ENCODE assay signal across 11 cellular contexts in the genomic region with DNA sequence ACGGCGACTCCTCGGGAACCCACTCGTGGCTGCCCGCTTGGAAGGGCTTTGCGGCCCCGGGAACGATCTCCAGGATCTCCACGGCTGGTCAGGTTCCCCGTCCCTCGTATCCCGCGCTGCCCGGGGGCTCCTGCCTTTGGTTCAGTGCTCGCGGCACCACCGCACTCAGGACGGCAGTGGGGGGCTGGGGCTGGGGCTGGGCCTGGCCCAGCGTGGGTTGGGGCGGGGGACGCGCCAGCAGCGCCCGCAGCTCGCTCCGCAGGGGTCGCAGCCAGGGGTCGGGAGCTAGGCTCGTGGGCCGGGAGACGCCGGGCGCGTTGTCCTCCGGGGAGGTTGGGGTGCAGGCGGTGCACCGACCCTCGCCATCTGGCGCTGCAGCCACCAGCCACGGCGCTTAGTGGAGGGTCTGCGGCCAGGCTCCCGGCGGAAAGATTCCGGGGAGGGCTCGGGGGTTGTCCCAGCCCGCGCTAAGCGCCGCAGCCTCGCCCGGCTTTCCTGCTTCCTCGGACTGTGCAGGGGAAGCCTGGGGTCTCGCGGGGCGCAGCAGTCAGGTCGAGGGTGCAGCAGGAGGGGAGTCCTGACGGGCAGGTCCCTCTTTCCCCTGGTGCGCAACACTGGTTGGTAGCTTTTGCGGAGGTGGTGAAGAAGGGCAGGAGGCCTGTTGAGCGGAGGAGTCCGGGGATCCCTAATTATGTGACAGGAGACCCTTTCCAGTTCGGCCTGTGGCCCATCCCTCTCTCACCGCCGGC. TPM values are rescaled to one million over a fixed set of nuclear protein-coding genes. Genes with fewer than 3 reads are reported as not detected.
DNase-seq lines count a peak whose midpoint lies in the region; ATAC-seq and TF ChIP-seq lines count a peak whose summit lies in the region.
"Had no signal": no experiment of that assay in that cellular context is flagged by ENCODE, and none has a peak within 500 bp of the region (broad histone marks: within the 10 kb centered on the region; RNA-seq: fewer than 3 reads in every experiment).

No MANE protein-coding gene starts in this region.

- ATAC-seq in central memory CD8-positive, alpha-beta T cell (replicated peaks; ENCODE audit: extremely low read depth, poor library complexity, severe bottlenecking): no peak
- no peak for ATAC-seq in naive thymus-derived CD8-positive, alpha-beta T cell
- ATAC-seq in thoracic aorta (ENCODE audit: insufficient number of reproducible peaks, low FRiP score, low read depth): no peak
- no peak for ATAC-seq in GM19035 (IDR thresholded peaks at IDR 0.05; ENCODE audit: unreplicated experiment)

- DNase-seq in activated naive CD4-positive, alpha-beta T cell treated with anti-CD3 and anti-CD28 coated beads, Interleukin-2, amount 10 ng/mL, durations not matched to agents 7 days and 5 days: no peak
- no peak for DNase-seq in activated naive CD4-positive, alpha-beta T cell treated with anti-CD3 and anti-CD28 coated beads, Interleukin-2, amount 50 U/mL, for 16 hours
- DNase-seq in central memory CD8-positive, alpha-beta T cell (ENCODE audit: low spot score in 2 of 2): no peak
- peak in 1 of 10 donors; percentile 15 for DNase-seq in naive thymus-derived CD8-positive, alpha-beta T cell
- DNase-seq in thoracic aorta (ENCODE audit: low spot score) (no peak), SIG-M5 treated with dmso at 0.1 percent for 504 hours (lab: John Stamatoyannopoulos, UW; ENCODE audit: unreplicated experiment) (no peak), DMS153 (lab: John Stamatoyannopoulos, UW) (no peak)
- DNase-seq: activated CD4-positive, alpha-beta T cell treated with anti-CD3 and anti-CD28 coated beads, Interleukin-2, amount 10 ng/mL, durations not matched to agents 7 days and 5 days had no signal

- H3K27ac ChIP-seq in thoracic aorta: no peak overlapping the region
- H3K27ac ChIP-seq: SJSA1 had no signal

- H3K4me1 ChIP-seq in thoracic aorta (ENCODE audit: control insufficient read depth in 1 of 2, low read depth in 2 of 2): peaks cover 21 to 46% of the 10 kb centered on the region in 2 donors
- H3K4me1 ChIP-seq: SJSA1 had no signal

- H3K36me3 Mint-ChIP-seq in activated naive CD4-positive, alpha-beta T cell treated with anti-CD3 and anti-CD28 coated beads, Interleukin-2, amount 10 ng/mL, durations not matched to agents 7 days and 5 days: peaks cover 1% of the 10 kb centered on the region
- H3K36me3 Mint-ChIP-seq in central memory CD8-positive, alpha-beta T cell (ENCODE audit: insufficient read depth): no peaks in the 10 kb centered on the region
- H3K36me3 Mint-ChIP-seq in naive thymus-derived CD8-positive, alpha-beta T cell: peaks cover 0 to 17% (median 0%) of the 10 kb centered on the region in 3 donors

- H3K4me3 ChIP-seq in thoracic aorta: peak overlapping the region; percentile 52
- H3K4me3 ChIP-seq: SJSA1 had no signal

- H3K27ac Mint-ChIP-seq in activated naive CD4-positive, alpha-beta T cell treated with anti-CD3 and anti-CD28 coated beads, Interleukin-2, amount 10 ng/mL, durations not matched to agents 7 days and 5 days: peak overlapping the region; percentile 37
- H3K27ac Mint-ChIP-seq in central memory CD8-positive, alpha-beta T cell (ENCODE audit: low read depth): no peak overlapping the region
- no peak overlapping the region for H3K27ac Mint-ChIP-seq in naive thymus-derived CD8-positive, alpha-beta T cell

- no peaks in the 10 kb centered on the region for H3K36me3 ChIP-seq in thoracic aorta
- H3K36me3 ChIP-seq: SJSA1 had no signal

- no peaks in the 10 kb centered on the region for H3K9me3 Mint-ChIP-seq in activated naive CD4-positive, alpha-beta T cell treated with anti-CD3 and anti-CD28 coated beads, Interleukin-2, amount 10 ng/mL, durations not matched to agents 7 days and 5 days
- no peaks in the 10 kb centered on the region for H3K9me3 Mint-ChIP-seq in central memory CD8-positive, alpha-beta T cell
- H3K9me3 Mint-ChIP-seq in naive thymus-derived CD8-positive, alpha-beta T cell: peaks cover 0 to 3% (median 0%) of the 10 kb centered on the region in 9 donors
- H3K9me3 Mint-ChIP-seq: activated CD4-positive, alpha-beta T cell treated with anti-CD3 and anti-CD28 coated beads, Interleukin-2, amount 10 ng/mL, durations not matched to agents 7 days and 5 days had no signal

- no peak overlapping the region for H3K4me3 Mint-ChIP-seq in activated naive CD4-positive, alpha-beta T cell treated with anti-CD3 and anti-CD28 coated beads, Interleukin-2, amount 10 ng/mL, durations not matched to agents 7 days and 5 days
- H3K4me3 Mint-ChIP-seq in central memory CD8-positive, alpha-beta T cell: peak overlapping the region; percentile 38
- peak overlapping the region in 9 of 10 donors; percentile 54 to 88 (median 62) for H3K4me3 Mint-ChIP-seq in naive thymus-derived CD8-positive, alpha-beta T cell

- CTCF ChIA-PET in activated naive CD4-positive, alpha-beta T cell treated with anti-CD3 and anti-CD28 coated beads, Interleukin-2, amount 10 ng/mL, durations not matched to agents 7 days and 5 days (lab: Charles Lee): no interaction called here

- POLR2A ChIA-PET in naive thymus-derived CD8-positive, alpha-beta T cell (lab: Charles Lee): interaction anchor here (0.6 kb wide), 1 partner anchor 248 kb away, joined by 4 read pairs; no protein-coding TSS in a partner anchor

- TF ChIP-seq CTCF in thoracic aorta (IDR thresholded peaks at IDR 0.05): no peak

- H3K27me3 ChIP-seq in thoracic aorta (replicated peaks; ENCODE audit: insufficient read depth): peaks cover 38% of the 10 kb centered on the region

- H3K9me3 ChIP-seq in thoracic aorta: no peaks in the 10 kb centered on the region

- H3K27me3 Mint-ChIP-seq in activated naive CD4-positive, alpha-beta T cell treated with anti-CD3 and anti-CD28 coated beads, Interleukin-2, amount 10 ng/mL, durations not matched to agents 7 days and 5 days: peaks cover 98% of the 10 kb centered on the region
- peaks cover 94% of the 10 kb centered on the region for H3K27me3 Mint-ChIP-seq in central memory CD8-positive, alpha-beta T cell
- peaks cover 44 to 97% (median 63%) of the 10 kb centered on the region in 5 donors for H3K27me3 Mint-ChIP-seq in naive thymus-derived CD8-positive, alpha-beta T cell

- H3K4me1 Mint-ChIP-seq in activated naive CD4-positive, alpha-beta T cell treated with anti-CD3 and anti-CD28 coated beads, Interleukin-2, amount 10 ng/mL, durations not matched to agents 7 days and 5 days: peaks cover 33% of the 10 kb centered on the region
- H3K4me1 Mint-ChIP-seq in central memory CD8-positive, alpha-beta T cell: peaks cover 18% of the 10 kb centered on the region
- H3K4me1 Mint-ChIP-seq in naive thymus-derived CD8-positive, alpha-beta T cell: peaks cover 27 to 61% (median 42%) of the 10 kb centered on the region in 4 donors

RNA-seq across cellular contexts. Expression of gene SIM2, which starts 9.0 kb away (rescaled TPM):
- total RNA-seq in naive thymus-derived CD8-positive, alpha-beta T cell: not detected
- under 1 TPM in 2 of 3 donors, not detected in 1; 0.03 to 0.04 TPM for polyA plus RNA-seq in naive thymus-derived CD8-positive, alpha-beta T cell
- total RNA-seq in thoracic aorta: not detected
- total RNA-seq: subcutaneous adipose tissue had no signal
